Comparison of ENCODE assay signal across 7 cellular contexts in the genomic region with DNA sequence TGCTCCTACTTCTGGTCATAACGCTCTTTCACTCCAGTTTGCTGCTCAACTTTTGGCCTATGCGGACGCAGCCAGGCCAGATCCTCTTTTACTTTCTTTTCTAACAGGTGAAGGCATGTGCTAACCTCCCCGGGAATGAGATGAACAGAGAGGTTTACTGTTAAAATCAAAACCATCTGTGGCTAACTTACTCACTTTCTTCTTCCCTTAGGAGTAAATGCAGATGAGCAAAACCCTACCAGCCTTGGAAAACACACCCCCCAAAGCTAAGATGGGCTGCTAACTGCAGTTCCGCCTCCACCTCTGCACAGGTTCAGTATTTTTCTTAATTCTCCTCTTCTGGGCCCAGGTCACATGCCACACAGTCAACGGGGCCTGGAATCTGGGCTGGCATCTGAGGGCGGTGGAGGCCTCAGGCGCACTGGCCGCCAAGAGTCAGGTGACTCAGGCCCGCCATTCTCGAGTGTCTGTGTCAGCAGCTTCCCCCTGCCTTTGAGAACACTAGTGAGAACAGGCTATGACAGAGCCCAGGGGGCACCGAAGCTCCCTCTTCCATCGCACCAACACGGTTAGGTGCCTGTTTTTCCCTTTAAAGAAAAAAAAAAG. TPM values are rescaled to one million over a fixed set of nuclear protein-coding genes. Genes with fewer than 3 reads are reported as not detected.
DNase-seq lines count a peak whose midpoint lies in the region; ATAC-seq lines count a peak whose summit lies in the region.

No MANE protein-coding gene starts in this region.

- CTCF ChIA-PET in activated naive CD4-positive, alpha-beta T cell treated with anti-CD3 and anti-CD28 coated beads for 36 hours (lab: Charles Lee), result interaction anchor here (0.7 to 7.9 kb wide), 10 partner anchors 8 to 193 kb away, joined by 3 to 85 read pairs (median 6); no protein-coding TSS in a partner anchor

- H3K4me3 Mint-ChIP-seq in activated naive CD4-positive, alpha-beta T cell treated with anti-CD3 and anti-CD28 coated beads for 36 hours, result peak overlapping the region; percentile 53
- peak overlapping the region; percentile 16 to 71 (median 61) for H3K4me3 Mint-ChIP-seq in immature natural killer cell

- intact Hi-C loops in activated naive CD4-positive, alpha-beta T cell treated with anti-CD3 and anti-CD28 coated beads for 36 hours (cut with micrococcal nuclease), result loop anchor here (1.0 to 2.0 kb wide), 6 partner anchors 8 to 84 kb away; no protein-coding TSS in a partner anchor

- H3K9me3 Mint-ChIP-seq in activated naive CD4-positive, alpha-beta T cell treated with anti-CD3 and anti-CD28 coated beads for 36 hours, result no peaks in the 10 kb centered on the region
- no peaks in the 10 kb centered on the region for H3K9me3 Mint-ChIP-seq in immature natural killer cell

- peak; percentile 82 for DNase-seq in activated naive CD4-positive, alpha-beta T cell treated with anti-CD3 and anti-CD28 coated beads for 36 hours
- DNase-seq in immature natural killer cell, result peak in 1 of 3 donors; percentile 42
- peak; percentile 80 for DNase-seq in stimulated activated CD8-positive, alpha-beta memory T cell treated with anti-CD3 and anti-CD28 coated beads, Interleukin-4, amount 100 ng/mL, for 48 hours
- DNase-seq in NCI-H2171 (lab: John Stamatoyannopoulos, UW), result no peak
- DNase-seq in NCI-H2107 (lab: John Stamatoyannopoulos, UW), result no peak

- peak overlapping the region; percentile 77 for H3K27ac Mint-ChIP-seq in activated naive CD4-positive, alpha-beta T cell treated with anti-CD3 and anti-CD28 coated beads for 36 hours
- H3K27ac Mint-ChIP-seq in immature natural killer cell, result peak overlapping the region; percentile 77 to 99 (median 96)

- H3K4me1 Mint-ChIP-seq in activated naive CD4-positive, alpha-beta T cell treated with anti-CD3 and anti-CD28 coated beads for 36 hours (ENCODE audit: low read depth), result peaks cover 82% of the 10 kb centered on the region
- peaks cover 97 to 100% of the 10 kb centered on the region in 2 donors for H3K4me1 Mint-ChIP-seq in immature natural killer cell

- ATAC-seq in GM21360 (IDR thresholded peaks at IDR 0.05; ENCODE audit: unreplicated experiment) (peak; percentile 54), HG03571 (IDR thresholded peaks at IDR 0.05; ENCODE audit: unreplicated experiment) (peak; percentile 46)

- H3K27me3 Mint-ChIP-seq in activated naive CD4-positive, alpha-beta T cell treated with anti-CD3 and anti-CD28 coated beads for 36 hours (ENCODE audit: low read depth), result no peaks in the 10 kb centered on the region
- peaks cover 4 to 35% (median 20%) of the 10 kb centered on the region in 3 donors for H3K27me3 Mint-ChIP-seq in immature natural killer cell (ENCODE audit: low read depth in 3 of 3)

- H3K36me3 Mint-ChIP-seq in activated naive CD4-positive, alpha-beta T cell treated with anti-CD3 and anti-CD28 coated beads for 36 hours (ENCODE audit: low read depth), result peaks cover 9% of the 10 kb centered on the region
- H3K36me3 Mint-ChIP-seq in immature natural killer cell, result peaks cover 5 to 20% (median 15%) of the 10 kb centered on the region in 3 donors

RNA-seq across cellular contexts. Expression of gene FAM53B, which starts 11.1 kb away (rescaled TPM):
- 10 to 100 TPM; 11.8 to 11.9 TPM for total RNA-seq in activated naive CD4-positive, alpha-beta T cell treated with anti-CD3 and anti-CD28 coated beads for 36 hours
- polyA plus RNA-seq in immature natural killer cell, result 10 to 100 TPM; 12.1 to 62.1 (median 23.8) TPM

RNA-seq across cellular contexts. Expression of gene EEF1AKMT2, which starts 58.7 kb away (rescaled TPM):
- 10 to 100 TPM; 22.5 to 25.5 TPM for total RNA-seq in activated naive CD4-positive, alpha-beta T cell treated with anti-CD3 and anti-CD28 coated beads for 36 hours
- 10 to 100 TPM; 15.9 to 24.0 (median 18.5) TPM for polyA plus RNA-seq in immature natural killer cell

Comparison
In these comparisons a context has a peak if more than half of its experiments do, and no peak if none do; other contexts are left out.
1. DNase-seq: peak in activated naive CD4-positive, alpha-beta T cell treated with anti-CD3 and anti-CD28 coated beads for 36 hours (single experiment) and stimulated activated CD8-positive, alpha-beta memory T cell treated with anti-CD3 and anti-CD28 coated beads, Interleukin-4, amount 100 ng/mL, for 48 hours (single experiment); none in NCI-H2171 (single experiment) and NCI-H2107 (single experiment).